16 cellular contexts compared by ENCODE assay signal in genomic region chrX:14003876-14004425, GRCh38. TPM values are rescaled to one million over a fixed set of nuclear protein-coding genes. Genes with fewer than 3 reads are reported as not detected.
DNase-seq lines count a peak whose midpoint lies in the region; ATAC-seq, FAIRE-seq and TF ChIP-seq lines count a peak whose summit lies in the region.
"Had no signal": no experiment of that assay in that cellular context is flagged by ENCODE, and none has a peak within 500 bp of the region (broad histone marks: within the 10 kb centered on the region; RNA-seq: fewer than 3 reads in every experiment).

No MANE protein-coding gene starts in this region.

- peak overlapping the region; percentile 18 for H3K27ac Mint-ChIP-seq in CD8-positive, alpha-beta T cell
- H3K27ac Mint-ChIP-seq: CD14-positive monocyte; CD8-positive, alpha-beta memory T cell; HFFc6 had no signal

- H3K4me1 Mint-ChIP-seq in activated T-cell treated with anti-CD3 and anti-CD28 coated beads, Interleukin-2, amount 50 U/mL, for 4 hours (ENCODE audit: low read depth) = peaks cover 13% of the 10 kb centered on the region
- peaks cover 11% of the 10 kb centered on the region for H3K4me1 Mint-ChIP-seq in CD8-positive, alpha-beta T cell (ENCODE audit: low read depth)
- H3K4me1 Mint-ChIP-seq: CD14-positive monocyte had no signal

- no peak for DNase-seq in activated T-cell treated with anti-CD3 and anti-CD28 coated beads, Interleukin-2, amount 50 U/mL, for 4 hours
- DNase-seq in activated T-cell treated with anti-CD3 and anti-CD28 coated beads for 4 hours (no peak), psoas muscle (no peak)
- DNase-seq in CD8-positive, alpha-beta T cell = no peak
- DNase-seq: Caco-2; CD8-positive, alpha-beta memory T cell; DND-41; GDM1; HCEC 1CT; HFFc6 had no signal

- H3K4me3 ChIP-seq in CD8-positive, alpha-beta T cell (ENCODE audit: low read depth, low read length) = no peak overlapping the region
- no peak overlapping the region for H3K4me3 ChIP-seq in psoas muscle

- H3K36me3 ChIP-seq in CD8-positive, alpha-beta T cell (ENCODE audit: insufficient read depth, low read length) = no peaks in the 10 kb centered on the region
- H3K36me3 ChIP-seq in psoas muscle (ENCODE audit: insufficient read depth in 1 of 2, low read depth in 1 of 2) = peaks cover 0 to 30% of the 10 kb centered on the region in 2 donors

- POLR2A ChIA-PET in CD8-positive, alpha-beta T cell (lab: Charles Lee) = no interaction called here

- no peak overlapping the region for H3K4me3 Mint-ChIP-seq in activated T-cell treated with anti-CD3 and anti-CD28 coated beads, Interleukin-2, amount 50 U/mL, for 4 hours
- H3K4me3 Mint-ChIP-seq in CD8-positive, alpha-beta T cell = no peak overlapping the region
- H3K4me3 Mint-ChIP-seq: CD14-positive monocyte; CD8-positive, alpha-beta memory T cell; HFFc6 had no signal

- no peak overlapping the region for H3K27ac ChIP-seq in CD8-positive, alpha-beta T cell (ENCODE audit: low read depth, low read length)
- no peak overlapping the region for H3K27ac ChIP-seq in psoas muscle

- no peaks in the 10 kb centered on the region for H3K9me3 ChIP-seq in CD8-positive, alpha-beta T cell (ENCODE audit: low read length)
- no peaks in the 10 kb centered on the region for H3K9me3 ChIP-seq in psoas muscle
- H3K9me3 ChIP-seq: Caco-2 had no signal

- no peak for TF ChIP-seq CTCF in CD8-positive, alpha-beta T cell (IDR thresholded peaks at IDR 0.05)
- TF ChIP-seq CTCF in psoas muscle (IDR thresholded peaks at IDR 0.05) = no peak

- peak; percentile 47 for FAIRE-seq in colon (lab: Jason Lieb, UNC)
- FAIRE-seq: HepG2, HTR-8/SVneo had no signal

- CTCF ChIA-PET in CD8-positive, alpha-beta T cell (lab: Charles Lee) = no interaction called here

- no peaks in the 10 kb centered on the region for H3K27me3 Mint-ChIP-seq in activated T-cell treated with anti-CD3 and anti-CD28 coated beads, Interleukin-2, amount 50 U/mL, for 4 hours (ENCODE audit: low read depth)
- H3K27me3 Mint-ChIP-seq in CD8-positive, alpha-beta T cell (ENCODE audit: low read depth) = no peaks in the 10 kb centered on the region
- H3K27me3 Mint-ChIP-seq: CD8-positive, alpha-beta memory T cell had no signal

- intact Hi-C loops in CD8-positive, alpha-beta T cell (cut with DNase I, micrococcal nuclease) = no loop called here
- intact Hi-C loops in psoas muscle (cut with DNase I) = no loop called here

- H3K9me3 Mint-ChIP-seq in activated T-cell treated with anti-CD3 and anti-CD28 coated beads, Interleukin-2, amount 50 U/mL, for 4 hours = no peaks in the 10 kb centered on the region
- H3K9me3 Mint-ChIP-seq in CD8-positive, alpha-beta T cell = peaks cover 3% of the 10 kb centered on the region
- H3K9me3 Mint-ChIP-seq: HFFc6 had no signal

- H3K27me3 ChIP-seq in CD8-positive, alpha-beta T cell (ENCODE audit: insufficient read depth, low read length) = no peaks in the 10 kb centered on the region
- H3K27me3 ChIP-seq in psoas muscle (ENCODE audit: insufficient read depth in 3 of 3, low read length in 2 of 3) = no peaks in the 10 kb centered on the region

- peaks cover 17% of the 10 kb centered on the region for H3K36me3 Mint-ChIP-seq in activated T-cell treated with anti-CD3 and anti-CD28 coated beads, Interleukin-2, amount 50 U/mL, for 4 hours (ENCODE audit: insufficient read depth)
- peaks cover 29% of the 10 kb centered on the region for H3K36me3 Mint-ChIP-seq in CD8-positive, alpha-beta T cell

- H3K4me1 ChIP-seq in CD8-positive, alpha-beta T cell (ENCODE audit: insufficient read depth, low read length) = peaks cover 9% of the 10 kb centered on the region
- H3K4me1 ChIP-seq in psoas muscle = no peaks in the 10 kb centered on the region
- H3K4me1 ChIP-seq: Caco-2 had no signal

- WGBS in psoas muscle, 3 donors = 82 to 97% (median 91%) methylated on average over 2 of the region's 2 CpGs

- peak; percentile 51 to 59 for ATAC-seq in activated T-cell treated with anti-CD3 and anti-CD28 coated beads, Interleukin-2, amount 50 U/mL, for 4 hours
- ATAC-seq in CD8-positive, alpha-beta T cell = no peak
- peak; percentile 54 for ATAC-seq in GM18907 (IDR thresholded peaks at IDR 0.05; ENCODE audit: unreplicated experiment)
- ATAC-seq in HG03097 (IDR thresholded peaks at IDR 0.05; ENCODE audit: low FRiP score, unreplicated experiment) = no peak
- ATAC-seq in psoas muscle = no peak
- ATAC-seq: HepG2 had no signal

RNA-seq across cellular contexts. Expression of gene GEMIN8, which starts 25.7 kb away (rescaled TPM):
- 10 to 100 TPM; 18.2 to 20.2 (median 18.8) TPM for total RNA-seq in activated T-cell treated with anti-CD3 and anti-CD28 coated beads, Interleukin-2, amount 50 U/mL, for 4 hours
- total RNA-seq in CD8-positive, alpha-beta T cell = 1 to 10 TPM; 7.8 to 9.4 TPM
- 1 to 10 TPM; 7.8 to 8.5 (median 8.3) TPM for total RNA-seq in psoas muscle
- polyA plus RNA-seq in psoas muscle = 10 to 100 TPM in 1 of 3 donors, 1 to 10 TPM in 2; 8.2 to 10.8 (median 9.3) TPM

Comparison
In these comparisons a context has a peak if more than half of its experiments do, and no peak if none do; other contexts are left out.
1. ATAC-seq: peak in activated T-cell treated with anti-CD3 and anti-CD28 coated beads, Interleukin-2, amount 50 U/mL, for 4 hours (2 of 2) and GM18907 (single experiment); none in CD8-positive, alpha-beta T cell (single experiment), HG03097 (single experiment) and psoas muscle (0 of 4).